In genomic region chr10:6987536-6987945, GRCh38 we compare ENCODE assay signal across 1 cellular context.
TF ChIP-seq lines count a peak whose summit lies in the region.

No MANE protein-coding gene starts in this region.

TF ChIP-seq in H1, 55 proteins besides CTCF, POLR2A, EP300 and RAD21 (continued from another document):
- TF ChIP-seq SP1 (IDR thresholded peaks at IDR 0.05; ENCODE audit: low read depth, low read length), result no peak
- TF ChIP-seq SIRT6 (IDR thresholded peaks at IDR 0.05; ENCODE audit: low read length), result no peak
- TF ChIP-seq CHD7 (IDR thresholded peaks at IDR 0.05; ENCODE audit: insufficient replicate concordance, low read length), result no peak
- no peak for TF ChIP-seq TCF12 (IDR thresholded peaks at IDR 0.05; ENCODE audit: low read depth, low read length)
- TF ChIP-seq POU5F1 (IDR thresholded peaks at IDR 0.05; ENCODE audit: low read depth, low read length), result no peak
- no peak for TF ChIP-seq TAF1 (IDR thresholded peaks at IDR 0.05; ENCODE audit: low read depth, low read length)
